Comparison of ENCODE assay signal across 8 cellular contexts in the genomic region with DNA sequence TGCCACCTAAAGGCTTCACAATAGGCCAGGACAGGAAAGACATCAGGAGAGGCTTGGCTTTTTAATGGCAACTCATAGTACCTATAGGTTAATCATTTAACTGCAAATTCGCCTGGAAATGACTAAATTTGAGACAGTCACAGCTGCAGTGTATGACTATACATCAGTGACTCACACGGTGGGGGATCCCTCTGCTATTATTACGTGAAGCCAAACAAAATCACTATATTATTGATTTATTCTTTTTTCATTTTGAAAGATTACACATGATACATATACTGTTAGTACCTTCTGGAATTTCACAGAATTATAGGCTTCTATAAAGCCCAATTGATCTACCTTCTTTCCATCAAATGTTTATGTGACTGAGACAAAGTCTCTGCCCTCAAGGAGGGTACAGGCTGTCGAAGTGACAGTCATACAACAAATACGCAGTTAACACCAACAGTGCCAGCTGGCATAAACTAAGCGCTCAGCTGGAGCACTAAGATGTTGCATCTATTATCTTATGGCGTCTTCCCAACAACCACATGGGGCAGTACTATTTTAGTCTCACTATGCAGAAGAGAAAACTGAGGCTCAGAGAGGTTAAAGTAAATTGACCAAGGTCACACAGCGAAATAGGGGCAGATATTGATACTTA.
A peak's percentile ranks its signal among the peaks of the same experiment; 100 is the strongest.
DNase-seq lines count a peak whose midpoint lies in the region; ATAC-seq, FAIRE-seq and TF ChIP-seq lines count a peak whose summit lies in the region.

No MANE protein-coding gene starts in this region.

- no peak for DNase-seq in RWPE2 (ENCODE audit: low spot score)
- DNase-seq in kidney epithelial cell (ENCODE audit: low read depth): peak; percentile 65
- no peak for DNase-seq in cerebellar nuclear complex (lab: John Stamatoyannopoulos, UW)
- no peak for DNase-seq in frontal cortex (ENCODE audit: low spot score in 2 of 2)
- DNase-seq in NCI-H187 (lab: John Stamatoyannopoulos, UW): no peak
- no peak for DNase-seq in AML-193 (lab: John Stamatoyannopoulos, UW)

- H3K36me3 ChIP-seq in RWPE2 (ENCODE audit: low read depth) (peaks cover 3% of the 10 kb centered on the region), kidney epithelial cell (ENCODE audit: control insufficient read depth, insufficient read depth, low read length) (no peaks in the 10 kb centered on the region)

- H3K4me3 ChIP-seq in RWPE2 (ENCODE audit: severe bottlenecking) (no peak overlapping the region), kidney epithelial cell (ENCODE audit: low read depth, low read length) (no peak overlapping the region)

- H3K4me1 ChIP-seq in RWPE2 (ENCODE audit: insufficient read depth, poor library complexity, severe bottlenecking): peaks cover 29% of the 10 kb centered on the region

- ATAC-seq in GM18861 (IDR thresholded peaks at IDR 0.05; ENCODE audit: unreplicated experiment) (peak; percentile 94), HG02588 (IDR thresholded peaks at IDR 0.05; ENCODE audit: unreplicated experiment) (peak; percentile 91), RWPE2 (ENCODE audit: low read depth) (peak; percentile 76)

- no peaks in the 10 kb centered on the region for H3K27me3 ChIP-seq in RWPE2 (ENCODE audit: insufficient read depth, poor library complexity, severe bottlenecking)
- H3K27me3 ChIP-seq in kidney epithelial cell (ENCODE audit: control insufficient read depth, insufficient read depth, low read length): no peaks in the 10 kb centered on the region

- TF ChIP-seq CTCF in RWPE2 (IDR thresholded peaks at IDR 0.05; ENCODE audit: poor library complexity, severe bottlenecking): no peak
- no peak for TF ChIP-seq CTCF in kidney epithelial cell (IDR thresholded peaks at IDR 0.05; ENCODE audit: insufficient read depth, low read length, poor library complexity, severe bottlenecking)

- FAIRE-seq in frontal cortex (lab: Jason Lieb, UNC): no peak

- peak overlapping the region; percentile 81 for H3K27ac ChIP-seq in RWPE2 (ENCODE audit: poor library complexity, severe bottlenecking)

- H3K9me3 ChIP-seq in RWPE2 (ENCODE audit: severe bottlenecking): no peaks in the 10 kb centered on the region
